In the genomic region with DNA sequence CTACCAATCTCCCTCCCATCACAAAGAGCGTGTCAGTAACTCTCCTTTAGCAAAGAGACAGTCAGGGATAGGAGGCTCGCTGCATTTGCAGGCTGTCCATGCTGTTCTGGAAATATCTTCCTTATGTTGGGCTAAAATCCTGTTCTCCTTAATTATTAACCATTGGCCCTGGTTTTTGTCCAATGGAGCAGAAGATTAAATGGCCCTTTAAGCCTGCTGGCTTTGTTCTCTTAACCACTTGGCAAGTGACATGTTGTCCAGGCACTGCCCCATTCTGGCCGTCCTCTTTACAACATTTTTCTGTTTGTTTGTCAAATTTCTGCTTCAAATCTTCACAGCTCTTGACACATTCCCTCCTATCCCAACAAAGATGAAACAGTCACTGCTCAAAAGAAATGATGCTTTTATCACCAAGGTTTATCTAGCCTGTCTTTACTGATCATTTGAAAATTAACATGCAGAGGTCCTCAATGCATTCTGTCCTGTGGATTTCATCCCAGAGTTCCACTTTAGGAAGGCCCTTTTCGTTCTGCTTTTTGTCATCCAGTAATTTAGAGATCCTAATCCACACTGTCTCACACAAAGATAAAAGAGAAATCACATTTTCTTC, we compare ENCODE assay signal across 32 cellular contexts.
A peak's percentile ranks its signal among the peaks of the same experiment; 100 is the strongest.
DNase-seq lines count a peak whose midpoint lies in the region; ATAC-seq and TF ChIP-seq lines count a peak whose summit lies in the region.
"Had no signal": no experiment of that assay in that cellular context is flagged by ENCODE, and none has a peak within 500 bp of the region (broad histone marks: within the 10 kb centered on the region; RNA-seq: fewer than 3 reads in every experiment).

No MANE protein-coding gene starts in this region.

- no peak for ATAC-seq in Panc1
- ATAC-seq in GM18867 (IDR thresholded peaks at IDR 0.05; ENCODE audit: unreplicated experiment) = no peak
- no peak for ATAC-seq in GM18511 (IDR thresholded peaks at IDR 0.05; ENCODE audit: unreplicated experiment)
- ATAC-seq: activated T-cell treated with anti-CD3 and anti-CD28 coated beads, Interleukin-2, amount 50 U/mL, for 4 hours; lower lobe of right lung; mucosa of descending colon; natural killer cell treated with Interleukin-12 subunit alpha and Interleukin-12 subunit beta and Interleukin-15 and Interleukin-18, amount 100 ng/mL, for 72 hours; stimulated activated naive CD8-positive, alpha-beta T cell treated with anti-CD3 and anti-CD28 coated beads, Interleukin-15, amount 100 ng/mL, for 72 hours; T-helper 17 cell had no signal

- no peak overlapping the region for H3K4me3 ChIP-seq in Panc1 (ENCODE audit: low read depth in 2 of 2, low read length in 2 of 2)
- no peak overlapping the region for H3K4me3 ChIP-seq in sigmoid colon
- H3K4me3 ChIP-seq: ascending aorta, BLaER1, lower lobe of right lung, mucosa of descending colon, SK-N-MC, thyroid gland had no signal

- peak in 1 of 4 donors; percentile 34 for TF ChIP-seq EP300 in sigmoid colon (IDR thresholded peaks at IDR 0.05)

- 60 to 68% methylated on average over 4 of the region's 4 CpGs for WGBS in sigmoid colon, 2 donors

- POLR2A ChIA-PET in Panc1 (lab: Charles Lee) = no interaction called here

- H3K9me3 Mint-ChIP-seq in brain = no peaks in the 10 kb centered on the region
- H3K9me3 Mint-ChIP-seq in mesothelial cell of epicardium = no peaks in the 10 kb centered on the region
- H3K9me3 Mint-ChIP-seq: activated naive CD8-positive, alpha-beta T cell treated with anti-CD3 and anti-CD28 coated beads, Interleukin-2, amount 10 ng/mL, durations not matched to agents 7 days and 5 days; activated T-cell treated with anti-CD3 and anti-CD28 coated beads, Interleukin-2, amount 50 U/mL, for 4 hours; dendritic cell treated with granulocyte-macrophage colony-stimulating factor and Interleukin-4, amounts not matched to agents 40 ng/mL and 50 ng/mL, for 4 days; HFFc6; natural killer cell treated with Interleukin-12 subunit alpha and Interleukin-12 subunit beta and Interleukin-15 and Interleukin-18, amount 100 ng/mL, for 72 hours; stimulated activated naive CD8-positive, alpha-beta T cell treated with anti-CD3 and anti-CD28 coated beads, Interleukin-15, amount 100 ng/mL, for 72 hours had no signal

- H3K27ac Mint-ChIP-seq in brain (peak overlapping the region in 3 of 5 experiments; percentile 24 to 69 (median 47)), mesothelial cell of epicardium (no peak overlapping the region)
- H3K27ac Mint-ChIP-seq: activated naive CD8-positive, alpha-beta T cell treated with anti-CD3 and anti-CD28 coated beads, Interleukin-2, amount 10 ng/mL, durations not matched to agents 7 days and 5 days; dendritic cell treated with granulocyte-macrophage colony-stimulating factor and Interleukin-4, amounts not matched to agents 40 ng/mL and 50 ng/mL, for 4 days; HFFc6; natural killer cell treated with Interleukin-12 subunit alpha and Interleukin-12 subunit beta and Interleukin-15 and Interleukin-18, amount 100 ng/mL, for 72 hours; stimulated activated naive CD8-positive, alpha-beta T cell treated with anti-CD3 and anti-CD28 coated beads, Interleukin-15, amount 100 ng/mL, for 72 hours; T-helper 17 cell had no signal

- CTCF ChIA-PET in Panc1 (lab: Charles Lee) = no interaction called here

- H3K36me3 Mint-ChIP-seq in brain (no peaks in the 10 kb centered on the region), mesothelial cell of epicardium (no peaks in the 10 kb centered on the region)
- H3K36me3 Mint-ChIP-seq: activated naive CD8-positive, alpha-beta T cell treated with anti-CD3 and anti-CD28 coated beads, Interleukin-2, amount 10 ng/mL, durations not matched to agents 7 days and 5 days; natural killer cell treated with Interleukin-12 subunit alpha and Interleukin-12 subunit beta and Interleukin-15 and Interleukin-18, amount 100 ng/mL, for 72 hours had no signal

- H3K27ac ChIP-seq in Panc1 (ENCODE audit: low read length) (no peak overlapping the region), sigmoid colon (peak overlapping the region in 3 of 4 donors; percentile 24 to 79 (median 61))
- H3K27ac ChIP-seq: ascending aorta, BLaER1, lower lobe of right lung, SK-N-MC, thyroid gland had no signal

- intact Hi-C loops in Panc1 (cut with micrococcal nuclease; ENCODE audit: unreplicated experiment) = no loop called here
- intact Hi-C loops in sigmoid colon (cut with DNase I) = no loop called here

- H3K4me1 Mint-ChIP-seq in brain (peaks cover 46% of the 10 kb centered on the region), mesothelial cell of epicardium (peaks cover 22% of the 10 kb centered on the region)
- H3K4me1 Mint-ChIP-seq: activated naive CD8-positive, alpha-beta T cell treated with anti-CD3 and anti-CD28 coated beads, Interleukin-2, amount 10 ng/mL, durations not matched to agents 7 days and 5 days; stimulated activated naive CD8-positive, alpha-beta T cell treated with anti-CD3 and anti-CD28 coated beads, Interleukin-15, amount 100 ng/mL, for 72 hours had no signal

- no peak for TF ChIP-seq POLR2A in sigmoid colon (IDR thresholded peaks at IDR 0.05)

- TSS peak; percentile 14 for BruUV-seq in Panc1 (replicated peaks; lab: Mats Ljungman, UMichigan)

- H3K27me3 Mint-ChIP-seq in brain = peaks cover 15% of the 10 kb centered on the region
- peaks cover 9% of the 10 kb centered on the region for H3K27me3 Mint-ChIP-seq in mesothelial cell of epicardium (ENCODE audit: low read depth)
- H3K27me3 Mint-ChIP-seq: activated naive CD8-positive, alpha-beta T cell treated with anti-CD3 and anti-CD28 coated beads, Interleukin-2, amount 10 ng/mL, durations not matched to agents 7 days and 5 days had no signal

- no peak for DNase-seq in Panc1 (ENCODE audit: low read depth, low spot score)
- peak; percentile 71 for DNase-seq in left kidney (ENCODE audit: low read depth, low spot score)
- DNase-seq in sigmoid colon = no peak
- DNase-seq in mesothelial cell of epicardium (ENCODE audit: low spot score in 2 of 2, unreplicated experiment in 2 of 2) = no peak
- no peak for DNase-seq in NCI-H2107 (lab: John Stamatoyannopoulos, UW)
- DNase-seq: activated gamma-delta T cell; activated naive CD8-positive, alpha-beta T cell treated with anti-CD3 and anti-CD28 coated beads, Interleukin-2, amount 10 ng/mL, durations not matched to agents 7 days and 5 days; activated T-cell treated with anti-CD3 and anti-CD28 coated beads, Interleukin-2, amount 50 U/mL, for 4 hours; DMS153; erythroblast; GDM1; GOT3; HFFc6; lower lobe of right lung; mucosa of descending colon; NCI-H1048; NCI-H1694; NCI-H2171 treated with DMSO at 0.1 percent for 48 hours; NCI-H510A treated with DMSO at 0.1 percent for 48 hours; OCI-M1; stimulated activated CD4-positive, alpha-beta T cell treated with anti-CD3 and anti-CD28 coated beads, Interleukin-2, amount 100 ng/mL, for 48 hours; stimulated activated naive CD8-positive, alpha-beta T cell treated with anti-CD3 and anti-CD28 coated beads, Interleukin-15, amount 100 ng/mL, for 72 hours; T-helper 17 cell; thyroid gland had no signal

- TF ChIP-seq CTCF in Panc1 (IDR thresholded peaks at IDR 0.05) = no peak
- no peak for TF ChIP-seq CTCF in brain (conservative IDR thresholded peaks at IDR 0.05)
- TF ChIP-seq CTCF in sigmoid colon (IDR thresholded peaks at IDR 0.05) = no peak
- no peak for TF ChIP-seq CTCF in mesothelial cell of epicardium (IDR thresholded peaks at IDR 0.05; ENCODE audit: unreplicated experiment)

- in situ Hi-C loops in Panc1 (cut with HindIII; ENCODE audit: low pct_unique_long_range_greater_than_20kb, low sequenced_read_pairs) = no loop called here

- H3K27me3 ChIP-seq in Panc1 (ENCODE audit: control insufficient read depth, insufficient read depth, low read length) (no peaks in the 10 kb centered on the region), sigmoid colon (no peaks in the 10 kb centered on the region)
- H3K27me3 ChIP-seq: ascending aorta, BLaER1, thyroid gland had no signal

- no peaks in the 10 kb centered on the region for H3K4me1 ChIP-seq in Panc1 (ENCODE audit: control insufficient read depth, insufficient read depth, low read length)
- H3K4me1 ChIP-seq in sigmoid colon = peaks cover 0 to 56% (median 53%) of the 10 kb centered on the region in 4 donors
- H3K4me1 ChIP-seq: ascending aorta, BLaER1, lower lobe of right lung, thyroid gland had no signal

- H3K4me3 Mint-ChIP-seq in brain (peak overlapping the region in 1 of 5 experiments; percentile 2), mesothelial cell of epicardium (no peak overlapping the region)
- H3K4me3 Mint-ChIP-seq: activated naive CD8-positive, alpha-beta T cell treated with anti-CD3 and anti-CD28 coated beads, Interleukin-2, amount 10 ng/mL, durations not matched to agents 7 days and 5 days; activated T-cell treated with anti-CD3 and anti-CD28 coated beads, Interleukin-2, amount 50 U/mL, for 4 hours; dendritic cell treated with granulocyte-macrophage colony-stimulating factor and Interleukin-4, amounts not matched to agents 40 ng/mL and 50 ng/mL, for 4 days; HFFc6; natural killer cell treated with Interleukin-12 subunit alpha and Interleukin-12 subunit beta and Interleukin-15 and Interleukin-18, amount 100 ng/mL, for 72 hours; stimulated activated naive CD8-positive, alpha-beta T cell treated with anti-CD3 and anti-CD28 coated beads, Interleukin-15, amount 100 ng/mL, for 72 hours; T-helper 17 cell had no signal

- H3K9me3 ChIP-seq in Panc1 (ENCODE audit: control insufficient read depth, insufficient read depth, low read depth, low read length) (no peaks in the 10 kb centered on the region), sigmoid colon (no peaks in the 10 kb centered on the region)
- H3K9me3 ChIP-seq: ascending aorta, BLaER1, lower lobe of right lung, mucosa of descending colon, thyroid gland had no signal

- no peaks in the 10 kb centered on the region for H3K36me3 ChIP-seq in Panc1 (ENCODE audit: control insufficient read depth, insufficient read depth, low read length)
- H3K36me3 ChIP-seq in sigmoid colon = peaks cover 0 to 8% (median 0%) of the 10 kb centered on the region in 4 donors
- H3K36me3 ChIP-seq: BLaER1, lower lobe of right lung, thyroid gland had no signal
